In the genomic region with DNA sequence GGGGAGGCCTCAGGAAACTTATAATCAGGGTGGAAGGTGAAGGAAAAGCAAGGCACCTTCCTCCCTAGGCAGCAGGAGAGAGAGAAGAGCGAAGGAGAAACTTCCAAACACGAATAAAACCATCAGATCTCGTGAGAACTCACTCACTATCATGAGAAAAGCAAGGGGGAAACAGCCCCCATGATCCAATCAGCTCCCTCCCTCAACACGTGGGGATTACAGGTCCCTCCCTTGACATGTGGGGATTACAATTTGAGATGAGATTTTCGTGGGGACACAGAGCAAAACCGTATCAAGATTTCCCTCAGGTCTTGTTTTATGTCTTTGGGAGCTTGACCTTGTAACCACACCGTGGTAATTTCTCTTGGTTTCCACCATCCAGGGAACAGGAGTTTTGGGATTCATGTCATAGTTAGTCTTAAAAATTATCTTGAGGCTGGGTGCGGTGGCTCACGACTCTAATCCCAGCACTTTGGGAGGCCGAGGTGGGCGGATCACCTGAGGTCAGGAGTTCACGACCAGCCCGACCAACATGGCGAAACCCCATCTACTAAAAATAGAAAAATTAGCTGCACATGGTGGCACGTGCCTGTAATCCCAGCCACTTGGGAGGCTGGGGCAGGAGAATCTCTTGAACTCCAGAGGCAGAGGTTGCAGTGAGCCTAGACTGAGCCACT, we compare ENCODE assay signal across 1 cellular context.
A peak's percentile ranks its signal among the peaks of the same experiment; 100 is the strongest.
TF ChIP-seq lines count a peak whose summit lies in the region.

No MANE protein-coding gene starts in this region.

TF ChIP-seq in K562, 482 proteins besides CTCF, POLR2A, EP300 and RAD21 (continued from another document and continues in another):
- TF ChIP-seq, protein P1, sequence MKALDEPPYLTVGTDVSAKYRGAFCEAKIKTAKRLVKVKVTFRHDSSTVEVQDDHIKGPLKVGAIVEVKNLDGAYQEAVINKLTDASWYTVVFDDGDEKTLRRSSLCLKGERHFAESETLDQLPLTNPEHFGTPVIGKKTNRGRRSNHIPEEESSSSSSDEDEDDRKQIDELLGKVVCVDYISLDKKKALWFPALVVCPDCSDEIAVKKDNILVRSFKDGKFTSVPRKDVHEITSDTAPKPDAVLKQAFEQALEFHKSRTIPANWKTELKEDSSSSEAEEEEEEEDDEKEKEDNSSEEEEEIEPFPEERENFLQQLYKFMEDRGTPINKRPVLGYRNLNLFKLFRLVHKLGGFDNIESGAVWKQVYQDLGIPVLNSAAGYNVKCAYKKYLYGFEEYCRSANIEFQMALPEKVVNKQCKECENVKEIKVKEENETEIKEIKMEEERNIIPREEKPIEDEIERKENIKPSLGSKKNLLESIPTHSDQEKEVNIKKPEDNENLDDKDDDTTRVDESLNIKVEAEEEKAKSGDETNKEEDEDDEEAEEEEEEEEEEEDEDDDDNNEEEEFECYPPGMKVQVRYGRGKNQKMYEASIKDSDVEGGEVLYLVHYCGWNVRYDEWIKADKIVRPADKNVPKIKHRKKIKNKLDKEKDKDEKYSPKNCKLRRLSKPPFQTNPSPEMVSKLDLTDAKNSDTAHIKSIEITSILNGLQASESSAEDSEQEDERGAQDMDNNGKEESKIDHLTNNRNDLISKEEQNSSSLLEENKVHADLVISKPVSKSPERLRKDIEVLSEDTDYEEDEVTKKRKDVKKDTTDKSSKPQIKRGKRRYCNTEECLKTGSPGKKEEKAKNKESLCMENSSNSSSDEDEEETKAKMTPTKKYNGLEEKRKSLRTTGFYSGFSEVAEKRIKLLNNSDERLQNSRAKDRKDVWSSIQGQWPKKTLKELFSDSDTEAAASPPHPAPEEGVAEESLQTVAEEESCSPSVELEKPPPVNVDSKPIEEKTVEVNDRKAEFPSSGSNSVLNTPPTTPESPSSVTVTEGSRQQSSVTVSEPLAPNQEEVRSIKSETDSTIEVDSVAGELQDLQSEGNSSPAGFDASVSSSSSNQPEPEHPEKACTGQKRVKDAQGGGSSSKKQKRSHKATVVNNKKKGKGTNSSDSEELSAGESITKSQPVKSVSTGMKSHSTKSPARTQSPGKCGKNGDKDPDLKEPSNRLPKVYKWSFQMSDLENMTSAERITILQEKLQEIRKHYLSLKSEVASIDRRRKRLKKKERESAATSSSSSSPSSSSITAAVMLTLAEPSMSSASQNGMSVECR (CRISPR knock-in tag; IDR thresholded peaks at IDR 0.05), result 0 out of 2 replicates have a peak, but pooled peaks have one; percentile 31
- no peak for TF ChIP-seq SP1 (CRISPR knock-in tag; IDR thresholded peaks at IDR 0.05)
- no peak for TF ChIP-seq MTF1 (CRISPR knock-in tag; IDR thresholded peaks at IDR 0.05; ENCODE audit: borderline replicate concordance)
- TF ChIP-seq HMG20B (CRISPR knock-in tag; IDR thresholded peaks at IDR 0.05), result no peak
- TF ChIP-seq LCOR (CRISPR knock-in tag; IDR thresholded peaks at IDR 0.05), result peak; percentile 46; the same call in 1 of the 2 replicates
- TF ChIP-seq, protein P2, sequence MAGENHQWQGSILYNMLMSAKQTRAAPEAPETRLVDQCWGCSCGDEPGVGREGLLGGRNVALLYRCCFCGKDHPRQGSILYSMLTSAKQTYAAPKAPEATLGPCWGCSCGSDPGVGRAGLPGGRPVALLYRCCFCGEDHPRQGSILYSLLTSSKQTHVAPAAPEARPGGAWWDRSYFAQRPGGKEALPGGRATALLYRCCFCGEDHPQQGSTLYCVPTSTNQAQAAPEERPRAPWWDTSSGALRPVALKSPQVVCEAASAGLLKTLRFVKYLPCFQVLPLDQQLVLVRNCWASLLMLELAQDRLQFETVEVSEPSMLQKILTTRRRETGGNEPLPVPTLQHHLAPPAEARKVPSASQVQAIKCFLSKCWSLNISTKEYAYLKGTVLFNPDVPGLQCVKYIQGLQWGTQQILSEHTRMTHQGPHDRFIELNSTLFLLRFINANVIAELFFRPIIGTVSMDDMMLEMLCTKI (IDR thresholded peaks at IDR 0.05; ENCODE audit: partially characterized antibody), result no peak
- TF ChIP-seq SMAD4 (CRISPR knock-in tag; conservative IDR thresholded peaks at IDR 0.05), result peak; percentile 71; the same call in 1 of the 2 replicates
- TF ChIP-seq, protein P3, sequence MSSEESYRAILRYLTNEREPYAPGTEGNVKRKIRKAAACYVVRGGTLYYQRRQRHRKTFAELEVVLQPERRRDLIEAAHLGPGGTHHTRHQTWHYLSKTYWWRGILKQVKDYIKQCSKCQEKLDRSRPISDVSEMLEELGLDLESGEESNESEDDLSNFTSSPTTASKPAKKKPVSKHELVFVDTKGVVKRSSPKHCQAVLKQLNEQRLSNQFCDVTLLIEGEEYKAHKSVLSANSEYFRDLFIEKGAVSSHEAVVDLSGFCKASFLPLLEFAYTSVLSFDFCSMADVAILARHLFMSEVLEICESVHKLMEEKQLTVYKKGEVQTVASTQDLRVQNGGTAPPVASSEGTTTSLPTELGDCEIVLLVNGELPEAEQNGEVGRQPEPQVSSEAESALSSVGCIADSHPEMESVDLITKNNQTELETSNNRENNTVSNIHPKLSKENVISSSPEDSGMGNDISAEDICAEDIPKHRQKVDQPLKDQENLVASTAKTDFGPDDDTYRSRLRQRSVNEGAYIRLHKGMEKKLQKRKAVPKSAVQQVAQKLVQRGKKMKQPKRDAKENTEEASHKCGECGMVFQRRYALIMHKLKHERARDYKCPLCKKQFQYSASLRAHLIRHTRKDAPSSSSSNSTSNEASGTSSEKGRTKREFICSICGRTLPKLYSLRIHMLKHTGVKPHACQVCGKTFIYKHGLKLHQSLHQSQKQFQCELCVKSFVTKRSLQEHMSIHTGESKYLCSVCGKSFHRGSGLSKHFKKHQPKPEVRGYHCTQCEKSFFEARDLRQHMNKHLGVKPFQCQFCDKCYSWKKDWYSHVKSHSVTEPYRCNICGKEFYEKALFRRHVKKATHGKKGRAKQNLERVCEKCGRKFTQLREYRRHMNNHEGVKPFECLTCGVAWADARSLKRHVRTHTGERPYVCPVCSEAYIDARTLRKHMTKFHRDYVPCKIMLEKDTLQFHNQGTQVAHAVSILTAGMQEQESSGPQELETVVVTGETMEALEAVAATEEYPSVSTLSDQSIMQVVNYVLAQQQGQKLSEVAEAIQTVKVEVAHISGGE (CRISPR knock-in tag; IDR thresholded peaks at IDR 0.05), result no peak
- TF ChIP-seq HOXB6 (CRISPR knock-in tag; IDR thresholded peaks at IDR 0.05; ENCODE audit: borderline replicate concordance), result no peak
- TF ChIP-seq, protein P4, sequence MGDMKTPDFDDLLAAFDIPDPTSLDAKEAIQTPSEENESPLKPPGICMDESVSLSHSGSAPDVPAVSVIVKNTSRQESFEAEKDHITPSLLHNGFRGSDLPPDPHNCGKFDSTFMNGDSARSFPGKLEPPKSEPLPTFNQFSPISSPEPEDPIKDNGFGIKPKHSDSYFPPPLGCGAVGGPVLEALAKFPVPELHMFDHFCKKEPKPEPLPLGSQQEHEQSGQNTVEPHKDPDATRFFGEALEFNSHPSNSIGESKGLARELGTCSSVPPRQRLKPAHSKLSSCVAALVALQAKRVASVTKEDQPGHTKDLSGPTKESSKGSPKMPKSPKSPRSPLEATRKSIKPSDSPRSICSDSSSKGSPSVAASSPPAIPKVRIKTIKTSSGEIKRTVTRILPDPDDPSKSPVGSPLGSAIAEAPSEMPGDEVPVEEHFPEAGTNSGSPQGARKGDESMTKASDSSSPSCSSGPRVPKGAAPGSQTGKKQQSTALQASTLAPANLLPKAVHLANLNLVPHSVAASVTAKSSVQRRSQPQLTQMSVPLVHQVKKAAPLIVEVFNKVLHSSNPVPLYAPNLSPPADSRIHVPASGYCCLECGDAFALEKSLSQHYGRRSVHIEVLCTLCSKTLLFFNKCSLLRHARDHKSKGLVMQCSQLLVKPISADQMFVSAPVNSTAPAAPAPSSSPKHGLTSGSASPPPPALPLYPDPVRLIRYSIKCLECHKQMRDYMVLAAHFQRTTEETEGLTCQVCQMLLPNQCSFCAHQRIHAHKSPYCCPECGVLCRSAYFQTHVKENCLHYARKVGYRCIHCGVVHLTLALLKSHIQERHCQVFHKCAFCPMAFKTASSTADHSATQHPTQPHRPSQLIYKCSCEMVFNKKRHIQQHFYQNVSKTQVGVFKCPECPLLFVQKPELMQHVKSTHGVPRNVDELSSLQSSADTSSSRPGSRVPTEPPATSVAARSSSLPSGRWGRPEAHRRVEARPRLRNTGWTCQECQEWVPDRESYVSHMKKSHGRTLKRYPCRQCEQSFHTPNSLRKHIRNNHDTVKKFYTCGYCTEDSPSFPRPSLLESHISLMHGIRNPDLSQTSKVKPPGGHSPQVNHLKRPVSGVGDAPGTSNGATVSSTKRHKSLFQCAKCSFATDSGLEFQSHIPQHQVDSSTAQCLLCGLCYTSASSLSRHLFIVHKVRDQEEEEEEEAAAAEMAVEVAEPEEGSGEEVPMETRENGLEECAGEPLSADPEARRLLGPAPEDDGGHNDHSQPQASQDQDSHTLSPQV (IDR thresholded peaks at IDR 0.05), result peak; percentile 88
- TF ChIP-seq PML (IDR thresholded peaks at IDR 0.05; ENCODE audit: low read length), result no peak
- no peak for TF ChIP-seq SAP30 (IDR thresholded peaks at IDR 0.05; ENCODE audit: borderline replicate concordance, insufficient read depth, low read depth, low read length, poor library complexity, severe bottlenecking)
- no peak for TF ChIP-seq JUN (IDR thresholded peaks at IDR 0.05; ENCODE audit: borderline replicate concordance, low read depth, low read length)
- 0 out of 2 replicates have a peak, but pooled peaks have one; percentile 36 for TF ChIP-seq JUN (CRISPR knock-in tag; IDR thresholded peaks at IDR 0.05; ENCODE audit: borderline replicate concordance)
- no peak for TF ChIP-seq GATAD2B (IDR thresholded peaks at IDR 0.05; ENCODE audit: borderline replicate concordance)
- TF ChIP-seq, protein P5, sequence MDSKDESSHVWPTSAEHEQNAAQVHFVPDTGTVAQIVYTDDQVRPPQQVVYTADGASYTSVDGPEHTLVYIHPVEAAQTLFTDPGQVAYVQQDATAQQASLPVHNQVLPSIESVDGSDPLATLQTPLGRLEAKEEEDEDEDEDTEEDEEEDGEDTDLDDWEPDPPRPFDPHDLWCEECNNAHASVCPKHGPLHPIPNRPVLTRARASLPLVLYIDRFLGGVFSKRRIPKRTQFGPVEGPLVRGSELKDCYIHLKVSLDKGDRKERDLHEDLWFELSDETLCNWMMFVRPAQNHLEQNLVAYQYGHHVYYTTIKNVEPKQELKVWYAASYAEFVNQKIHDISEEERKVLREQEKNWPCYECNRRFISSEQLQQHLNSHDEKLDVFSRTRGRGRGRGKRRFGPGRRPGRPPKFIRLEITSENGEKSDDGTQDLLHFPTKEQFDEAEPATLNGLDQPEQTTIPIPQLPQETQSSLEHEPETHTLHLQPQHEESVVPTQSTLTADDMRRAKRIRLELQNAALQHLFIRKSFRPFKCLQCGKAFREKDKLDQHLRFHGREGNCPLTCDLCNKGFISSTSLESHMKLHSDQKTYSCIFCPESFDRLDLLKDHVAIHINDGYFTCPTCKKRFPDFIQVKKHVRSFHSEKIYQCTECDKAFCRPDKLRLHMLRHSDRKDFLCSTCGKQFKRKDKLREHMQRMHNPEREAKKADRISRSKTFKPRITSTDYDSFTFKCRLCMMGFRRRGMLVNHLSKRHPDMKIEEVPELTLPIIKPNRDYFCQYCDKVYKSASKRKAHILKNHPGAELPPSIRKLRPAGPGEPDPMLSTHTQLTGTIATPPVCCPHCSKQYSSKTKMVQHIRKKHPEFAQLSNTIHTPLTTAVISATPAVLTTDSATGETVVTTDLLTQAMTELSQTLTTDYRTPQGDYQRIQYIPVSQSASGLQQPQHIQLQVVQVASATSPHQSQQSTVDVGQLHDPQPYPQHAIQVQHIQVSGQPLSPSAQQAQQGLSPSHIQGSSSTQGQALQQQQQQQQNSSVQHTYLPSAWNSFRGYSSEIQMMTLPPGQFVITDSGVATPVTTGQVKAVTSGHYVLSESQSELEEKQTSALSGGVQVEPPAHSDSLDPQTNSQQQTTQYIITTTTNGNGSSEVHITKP (IDR thresholded peaks at IDR 0.05; ENCODE audit: partially characterized antibody), result no peak
- TF ChIP-seq ZKSCAN3 (CRISPR knock-in tag; IDR thresholded peaks at IDR 0.05), result no peak
- no peak for TF ChIP-seq POU5F1 (IDR thresholded peaks at IDR 0.05; ENCODE audit: borderline replicate concordance, low read depth, low read length, partially characterized antibody)
- TF ChIP-seq ZNF212 (CRISPR knock-in tag; IDR thresholded peaks at IDR 0.05), result no peak
- no peak for TF ChIP-seq ZNF12 (CRISPR knock-in tag; IDR thresholded peaks at IDR 0.05)
- no peak for TF ChIP-seq SMARCE1 (IDR thresholded peaks at IDR 0.05)
- TF ChIP-seq, protein P6, sequence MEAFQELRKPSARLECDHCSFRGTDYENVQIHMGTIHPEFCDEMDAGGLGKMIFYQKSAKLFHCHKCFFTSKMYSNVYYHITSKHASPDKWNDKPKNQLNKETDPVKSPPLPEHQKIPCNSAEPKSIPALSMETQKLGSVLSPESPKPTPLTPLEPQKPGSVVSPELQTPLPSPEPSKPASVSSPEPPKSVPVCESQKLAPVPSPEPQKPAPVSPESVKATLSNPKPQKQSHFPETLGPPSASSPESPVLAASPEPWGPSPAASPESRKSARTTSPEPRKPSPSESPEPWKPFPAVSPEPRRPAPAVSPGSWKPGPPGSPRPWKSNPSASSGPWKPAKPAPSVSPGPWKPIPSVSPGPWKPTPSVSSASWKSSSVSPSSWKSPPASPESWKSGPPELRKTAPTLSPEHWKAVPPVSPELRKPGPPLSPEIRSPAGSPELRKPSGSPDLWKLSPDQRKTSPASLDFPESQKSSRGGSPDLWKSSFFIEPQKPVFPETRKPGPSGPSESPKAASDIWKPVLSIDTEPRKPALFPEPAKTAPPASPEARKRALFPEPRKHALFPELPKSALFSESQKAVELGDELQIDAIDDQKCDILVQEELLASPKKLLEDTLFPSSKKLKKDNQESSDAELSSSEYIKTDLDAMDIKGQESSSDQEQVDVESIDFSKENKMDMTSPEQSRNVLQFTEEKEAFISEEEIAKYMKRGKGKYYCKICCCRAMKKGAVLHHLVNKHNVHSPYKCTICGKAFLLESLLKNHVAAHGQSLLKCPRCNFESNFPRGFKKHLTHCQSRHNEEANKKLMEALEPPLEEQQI (IDR thresholded peaks at IDR 0.05), result no peak
- TF ChIP-seq ZNF121 (CRISPR knock-in tag; conservative IDR thresholded peaks at IDR 0.05), result no peak
- TF ChIP-seq, protein P7, sequence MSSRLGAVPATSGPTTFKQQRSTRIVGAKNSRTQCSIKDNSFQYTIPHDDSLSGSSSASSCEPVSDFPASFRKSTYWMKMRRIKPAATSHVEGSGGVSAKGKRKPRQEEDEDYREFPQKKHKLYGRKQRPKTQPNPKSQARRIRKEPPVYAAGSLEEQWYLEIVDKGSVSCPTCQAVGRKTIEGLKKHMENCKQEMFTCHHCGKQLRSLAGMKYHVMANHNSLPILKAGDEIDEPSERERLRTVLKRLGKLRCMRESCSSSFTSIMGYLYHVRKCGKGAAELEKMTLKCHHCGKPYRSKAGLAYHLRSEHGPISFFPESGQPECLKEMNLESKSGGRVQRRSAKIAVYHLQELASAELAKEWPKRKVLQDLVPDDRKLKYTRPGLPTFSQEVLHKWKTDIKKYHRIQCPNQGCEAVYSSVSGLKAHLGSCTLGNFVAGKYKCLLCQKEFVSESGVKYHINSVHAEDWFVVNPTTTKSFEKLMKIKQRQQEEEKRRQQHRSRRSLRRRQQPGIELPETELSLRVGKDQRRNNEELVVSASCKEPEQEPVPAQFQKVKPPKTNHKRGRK (tag; IDR thresholded peaks at IDR 0.05), result no peak
- TF ChIP-seq ZFX (CRISPR knock-in tag; IDR thresholded peaks at IDR 0.05), result no peak
- no peak for TF ChIP-seq NUFIP1 (IDR thresholded peaks at IDR 0.05; ENCODE audit: partially characterized antibody)
- no peak for TF ChIP-seq ZNF224 (CRISPR knock-in tag; IDR thresholded peaks at IDR 0.05)
- no peak for TF ChIP-seq SMAD3 (CRISPR knock-in tag; conservative IDR thresholded peaks at IDR 0.05)
- TF ChIP-seq, protein P8, sequence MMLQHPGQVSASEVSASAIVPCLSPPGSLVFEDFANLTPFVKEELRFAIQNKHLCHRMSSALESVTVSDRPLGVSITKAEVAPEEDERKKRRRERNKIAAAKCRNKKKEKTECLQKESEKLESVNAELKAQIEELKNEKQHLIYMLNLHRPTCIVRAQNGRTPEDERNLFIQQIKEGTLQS (IDR thresholded peaks at IDR 0.05), result no peak
- TF ChIP-seq, protein P8 (CRISPR knock-in tag; conservative IDR thresholded peaks at IDR 0.05), result no peak
